In the genomic region with DNA sequence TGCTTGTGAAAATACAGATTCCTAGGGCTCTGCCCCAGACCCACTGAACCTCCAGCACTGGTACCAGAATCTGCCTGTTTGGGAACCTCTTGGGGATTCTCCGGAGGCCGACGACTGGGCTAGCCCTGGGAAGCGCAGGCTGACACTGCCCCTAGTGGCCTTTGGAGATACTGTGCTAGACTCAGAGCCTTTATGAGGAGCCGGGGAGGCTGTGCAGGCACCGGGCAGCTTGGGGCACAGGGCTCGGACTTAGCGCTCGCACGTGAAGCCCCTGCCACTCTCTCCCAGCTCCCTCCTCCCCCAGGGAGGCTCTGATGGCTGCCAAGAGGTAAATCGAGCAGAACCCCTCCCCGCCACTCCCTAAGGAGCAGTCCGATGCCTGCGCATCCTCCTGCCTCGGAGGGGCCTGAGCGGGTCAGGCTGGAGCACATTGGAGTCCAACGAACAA, we compare ENCODE assay signal across 8 cellular contexts.
DNase-seq lines count a peak whose midpoint lies in the region; ATAC-seq and FAIRE-seq lines count a peak whose summit lies in the region.

No MANE protein-coding gene starts in this region.

- FAIRE-seq in GM19239 (lab: Jason Lieb, UNC), result no peak

- in situ Hi-C loops in T47D (cut with HindIII; ENCODE audit: low pct_unique_long_range_greater_than_20kb, low sequenced_read_pairs), result no loop called here

- DNase-seq in DMS114 treated with DMSO at 0.1 percent for 48 hours (lab: John Stamatoyannopoulos, UW; ENCODE audit: unreplicated experiment) (peak; percentile 52), GM19239 (ENCODE audit: insufficient read length, low spot score) (peak; percentile 56), NCI-H82 treated with DMSO at 0.1 percent for 48 hours (lab: John Stamatoyannopoulos, UW; ENCODE audit: unreplicated experiment) (peak; percentile 58), T47D (ENCODE audit: low read depth in 1 of 2, low spot score in 1 of 2) (peak; percentile 77 to 91), iPS-NIHi11 (ENCODE audit: low spot score) (peak; percentile 94)
- DNase-seq in stimulated activated CD4-positive, alpha-beta T cell treated with anti-CD3 and anti-CD28 coated beads, Interleukin-4, amount 100 ng/mL, for 1 hour, result peak; percentile 6

- ATAC-seq in HG03442 (IDR thresholded peaks at IDR 0.05; ENCODE audit: unreplicated experiment), result peak; percentile 95
- ATAC-seq in HG03175 (IDR thresholded peaks at IDR 0.05; ENCODE audit: unreplicated experiment), result no peak

Comparison
In these comparisons a context has a peak if more than half of its experiments do, and no peak if none do; other contexts are left out.
1. DNase-seq: peak in every context shown above with its lines; median percentile 94 in iPS-NIHi11; 84 in T47D; 58 in NCI-H82 treated with DMSO at 0.1 percent for 48 hours; 56 in GM19239; 52 in DMS114 treated with DMSO at 0.1 percent for 48 hours; 6 in stimulated activated CD4-positive, alpha-beta T cell treated with anti-CD3 and anti-CD28 coated beads, Interleukin-4, amount 100 ng/mL, for 1 hour.